In the genomic region with DNA sequence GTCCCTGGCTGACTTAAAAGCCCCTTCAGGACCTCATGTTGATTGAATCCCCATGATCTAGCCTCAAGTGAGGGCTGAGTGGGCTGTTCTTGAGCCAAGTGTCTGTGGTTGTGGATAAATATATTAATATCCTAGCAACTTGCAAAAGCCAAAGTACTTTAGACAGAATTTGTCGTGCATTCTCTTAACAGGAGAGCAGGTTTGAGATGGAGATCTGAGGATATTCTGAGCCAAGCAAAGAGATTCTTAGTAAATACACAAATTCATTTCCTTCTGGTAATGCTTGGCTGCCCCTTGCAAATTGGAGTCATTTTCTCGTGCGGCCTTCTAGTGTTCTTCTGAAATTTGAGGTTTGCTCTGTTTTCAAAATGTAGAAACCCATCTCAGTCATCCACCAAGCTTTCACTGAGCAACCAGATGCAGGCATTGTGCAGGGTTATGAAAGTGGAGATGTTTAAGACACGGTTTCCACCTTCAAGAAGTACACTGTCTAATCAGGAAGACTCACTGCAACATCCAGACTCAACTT, we compare ENCODE assay signal across 9 cellular contexts.
DNase-seq lines count a peak whose midpoint lies in the region; ATAC-seq and TF ChIP-seq lines count a peak whose summit lies in the region.
"Had no signal": no experiment of that assay in that cellular context is flagged by ENCODE, and none has a peak within 500 bp of the region (broad histone marks: within the 10 kb centered on the region; RNA-seq: fewer than 3 reads in every experiment).

No MANE protein-coding gene starts in this region.

- H3K27me3 ChIP-seq in RWPE2 (ENCODE audit: insufficient read depth, poor library complexity, severe bottlenecking) (no peaks in the 10 kb centered on the region), smooth muscle cell (ENCODE audit: low read depth) (no peaks in the 10 kb centered on the region), upper lobe of right lung (no peaks in the 10 kb centered on the region)

- DNase-seq in RWPE2 (ENCODE audit: low spot score) (no peak), smooth muscle cell (lab: John Stamatoyannopoulos, UW; ENCODE audit: unreplicated experiment) (no peak), upper lobe of right lung (no peak), COLO829 (ENCODE audit: low spot score) (no peak), HK-2 (ENCODE audit: unreplicated experiment) (no peak), mucosa of descending colon (no peak)
- DNase-seq: naive thymus-derived CD8-positive, alpha-beta T cell had no signal

- H3K9ac ChIP-seq in smooth muscle cell (ENCODE audit: low read depth) = no peak overlapping the region

- no peaks in the 10 kb centered on the region for H4K20me1 ChIP-seq in smooth muscle cell (ENCODE audit: low read depth)

- no peak overlapping the region for H3K4me2 ChIP-seq in smooth muscle cell

- no peaks in the 10 kb centered on the region for H3K36me3 ChIP-seq in RWPE2 (ENCODE audit: low read depth)
- H3K36me3 ChIP-seq in smooth muscle cell (ENCODE audit: low read depth) = no peaks in the 10 kb centered on the region
- no peaks in the 10 kb centered on the region for H3K36me3 ChIP-seq in upper lobe of right lung
- H3K36me3 ChIP-seq in mucosa of descending colon (ENCODE audit: low read depth) = no peaks in the 10 kb centered on the region

- intact Hi-C loops in upper lobe of right lung (cut with DNase I) = no loop called here
- intact Hi-C loops in mucosa of descending colon (cut with DNase I, micrococcal nuclease) = no loop called here

- H3K27ac ChIP-seq in RWPE2 (ENCODE audit: poor library complexity, severe bottlenecking) = peak overlapping the region; percentile 21
- no peak overlapping the region for H3K27ac ChIP-seq in smooth muscle cell (ENCODE audit: low read depth)
- no peak overlapping the region for H3K27ac ChIP-seq in upper lobe of right lung

- ATAC-seq in GM18907 (IDR thresholded peaks at IDR 0.05; ENCODE audit: unreplicated experiment) (peak; percentile 74), HG02678 (IDR thresholded peaks at IDR 0.05; ENCODE audit: unreplicated experiment) (peak; percentile 95), RWPE2 (ENCODE audit: low read depth) (no peak), upper lobe of right lung (no peak), mucosa of descending colon (no peak)
- ATAC-seq: naive thymus-derived CD8-positive, alpha-beta T cell had no signal

- TF ChIP-seq CTCF in RWPE2 (IDR thresholded peaks at IDR 0.05; ENCODE audit: poor library complexity, severe bottlenecking) (no peak), smooth muscle cell (IDR thresholded peaks at IDR 0.05; ENCODE audit: borderline replicate concordance, insufficient read depth, poor library complexity, severe bottlenecking) (no peak), upper lobe of right lung (IDR thresholded peaks at IDR 0.05) (no peak), mucosa of descending colon (IDR thresholded peaks at IDR 0.05) (no peak)

- H3K79me2 ChIP-seq in smooth muscle cell (ENCODE audit: low read depth) = no peaks in the 10 kb centered on the region

- H3K4me3 ChIP-seq in RWPE2 (ENCODE audit: severe bottlenecking) (no peak overlapping the region), smooth muscle cell (no peak overlapping the region), upper lobe of right lung (no peak overlapping the region), mucosa of descending colon (no peak overlapping the region)

- peak overlapping the region; percentile 1 for H2AFZ ChIP-seq in smooth muscle cell (ENCODE audit: low read depth)

- H3F3A ChIP-seq in smooth muscle cell (ENCODE audit: low read depth) = peaks cover 8% of the 10 kb centered on the region

- H3K4me1 ChIP-seq in RWPE2 (ENCODE audit: insufficient read depth, poor library complexity, severe bottlenecking) (peaks cover 23% of the 10 kb centered on the region), smooth muscle cell (ENCODE audit: low read depth) (no peaks in the 10 kb centered on the region), upper lobe of right lung (peaks cover 8% of the 10 kb centered on the region), mucosa of descending colon (ENCODE audit: low read depth) (peaks cover 4% of the 10 kb centered on the region)

- 91% methylated on average over 4 of the region's 4 CpGs for WGBS in smooth muscle cell (ENCODE audit: low lambda C conversion rate)

- H3K9me3 ChIP-seq in RWPE2 (ENCODE audit: severe bottlenecking) (no peaks in the 10 kb centered on the region), smooth muscle cell (replicated peaks; ENCODE audit: low read depth) (no peaks in the 10 kb centered on the region), upper lobe of right lung (no peaks in the 10 kb centered on the region), mucosa of descending colon (no peaks in the 10 kb centered on the region)

Comparison
In these comparisons a context has a peak if more than half of its experiments do, and no peak if none do; other contexts are left out.
1. ATAC-seq: peak in GM18907 (single experiment) and HG02678 (single experiment); none in RWPE2 (single experiment), upper lobe of right lung (single experiment) and mucosa of descending colon (single experiment).